In genomic region chr9:114153761-114154596, GRCh38 we compare ENCODE assay signal across 8 cellular contexts. TPM values are rescaled to one million over a fixed set of nuclear protein-coding genes. Genes with fewer than 3 reads are reported as not detected.
A peak's percentile ranks its signal among the peaks of the same experiment; 100 is the strongest.
DNase-seq lines count a peak whose midpoint lies in the region; ATAC-seq, FAIRE-seq and TF ChIP-seq lines count a peak whose summit lies in the region.

No MANE protein-coding gene starts in this region.

- H3K4me1 Mint-ChIP-seq in activated naive CD4-positive, alpha-beta T cell treated with anti-CD3 and anti-CD28 coated beads for 36 hours (ENCODE audit: low read depth) = peaks cover 16% of the 10 kb centered on the region

- peaks cover 35% of the 10 kb centered on the region for H3K27me3 Mint-ChIP-seq in activated naive CD4-positive, alpha-beta T cell treated with anti-CD3 and anti-CD28 coated beads for 36 hours (ENCODE audit: low read depth)

- no peak overlapping the region for H3K27ac Mint-ChIP-seq in activated naive CD4-positive, alpha-beta T cell treated with anti-CD3 and anti-CD28 coated beads for 36 hours

- H3K9ac ChIP-seq in adipocyte (ENCODE audit: low read length) (no peak overlapping the region), kidney (ENCODE audit: low read length in 2 of 2) (no peak overlapping the region)

- intact Hi-C loops in activated naive CD4-positive, alpha-beta T cell treated with anti-CD3 and anti-CD28 coated beads for 36 hours (cut with micrococcal nuclease) = loop anchor here (10.0 kb wide), 1 partner anchor 241 kb away; no protein-coding TSS in a partner anchor
- intact Hi-C loops in kidney (cut with DNase I) (no loop called here), upper lobe of right lung (cut with DNase I) (loop anchor here (10.0 kb wide), 1 partner anchor 131 kb away; no protein-coding TSS in a partner anchor)

- no peak for FAIRE-seq in kidney (lab: Jason Lieb, UNC)
- FAIRE-seq in GM12892 (lab: Jason Lieb, UNC) = no peak

- TF ChIP-seq CTCF in kidney (IDR thresholded peaks at IDR 0.05; ENCODE audit: borderline replicate concordance, extremely low read depth, insufficient read depth) = peak; percentile 27
- TF ChIP-seq CTCF in upper lobe of right lung (IDR thresholded peaks at IDR 0.05) = peak; percentile 22

- CTCF ChIA-PET in activated naive CD4-positive, alpha-beta T cell treated with anti-CD3 and anti-CD28 coated beads for 36 hours (lab: Charles Lee) = interaction anchor here (1.1 to 5.6 kb wide), 4 partner anchors 13 to 138 kb away, joined by 3 to 38 read pairs (median 5); no protein-coding TSS in a partner anchor

- H3K4me3 ChIP-seq in adipocyte (ENCODE audit: low read length) = peak overlapping the region; percentile 62
- H3K4me3 ChIP-seq in kidney (ENCODE audit: low read length in 2 of 2) = peak overlapping the region; percentile 49 to 58
- peak overlapping the region; percentile 26 for H3K4me3 ChIP-seq in upper lobe of right lung

- no peak overlapping the region for H3K27ac ChIP-seq in kidney (ENCODE audit: low read depth in 2 of 2, low read length in 2 of 2)
- no peak overlapping the region for H3K27ac ChIP-seq in upper lobe of right lung

- DNase-seq in activated naive CD4-positive, alpha-beta T cell treated with anti-CD3 and anti-CD28 coated beads for 36 hours = peak; percentile 23
- no peak for DNase-seq in activated naive CD4-positive, alpha-beta T cell treated with anti-CD3 and anti-CD28 coated beads, Interleukin-2, amount 50 U/mL, for 16 hours
- DNase-seq in adipocyte (ENCODE audit: low read depth) = peak; percentile 67
- no peak for DNase-seq in kidney
- no peak for DNase-seq in upper lobe of right lung
- no peak for DNase-seq in GM12892 (ENCODE audit: insufficient read length)
- no peak for DNase-seq in activated naive CD4-positive, alpha-beta T cell (lab: John Stamatoyannopoulos, UW)

- H3K36me3 ChIP-seq in adipocyte (ENCODE audit: control insufficient read depth, insufficient read depth, low read length, severe bottlenecking) = no peaks in the 10 kb centered on the region
- no peaks in the 10 kb centered on the region for H3K36me3 ChIP-seq in kidney (ENCODE audit: control insufficient read depth in 1 of 2, insufficient read depth in 2 of 2, low read length in 2 of 2)
- no peaks in the 10 kb centered on the region for H3K36me3 ChIP-seq in upper lobe of right lung

- no peaks in the 10 kb centered on the region for H3K9me3 Mint-ChIP-seq in activated naive CD4-positive, alpha-beta T cell treated with anti-CD3 and anti-CD28 coated beads for 36 hours

- no peak for TF ChIP-seq POLR2A in GM12892 (IDR thresholded peaks at IDR 0.05; ENCODE audit: low read depth, low read length)

- H3K4me1 ChIP-seq in adipocyte (ENCODE audit: control insufficient read depth, insufficient read depth, low read length) = peaks cover 30% of the 10 kb centered on the region
- peaks cover 0 to 18% of the 10 kb centered on the region in 2 donors for H3K4me1 ChIP-seq in kidney (ENCODE audit: control insufficient read depth in 1 of 2, insufficient read depth in 1 of 2, low read depth in 1 of 2, low read length in 2 of 2)
- peaks cover 13% of the 10 kb centered on the region for H3K4me1 ChIP-seq in upper lobe of right lung

- H3K9me3 ChIP-seq in adipocyte (ENCODE audit: control insufficient read depth, low read length) (no peaks in the 10 kb centered on the region), kidney (ENCODE audit: control insufficient read depth in 1 of 2, low read length in 2 of 2) (no peaks in the 10 kb centered on the region), upper lobe of right lung (no peaks in the 10 kb centered on the region)

- H3K36me3 Mint-ChIP-seq in activated naive CD4-positive, alpha-beta T cell treated with anti-CD3 and anti-CD28 coated beads for 36 hours (ENCODE audit: low read depth) = no peaks in the 10 kb centered on the region

- ATAC-seq in upper lobe of right lung = peak; percentile 32
- ATAC-seq in HG02938 (IDR thresholded peaks at IDR 0.05; ENCODE audit: unreplicated experiment) = no peak

- peak overlapping the region; percentile 36 for H3K4me3 Mint-ChIP-seq in activated naive CD4-positive, alpha-beta T cell treated with anti-CD3 and anti-CD28 coated beads for 36 hours

- H3K27me3 ChIP-seq in adipocyte (replicated peaks; ENCODE audit: control insufficient read depth, insufficient read depth, low read length) = peaks cover 16% of the 10 kb centered on the region
- peaks cover 20% of the 10 kb centered on the region for H3K27me3 ChIP-seq in upper lobe of right lung

RNA-seq across cellular contexts. Expression of gene COL27A1, which starts 1.4 kb away (rescaled TPM):
- total RNA-seq in activated naive CD4-positive, alpha-beta T cell treated with anti-CD3 and anti-CD28 coated beads for 36 hours = 10 to 100 TPM in 1 of 2 experiments, 1 to 10 TPM in 1; 7.0 to 10.6 TPM
- total RNA-seq in kidney = 45.6 TPM
- 13.6 TPM for polyA plus RNA-seq in kidney (ENCODE audit: insufficient read depth, low read depth, low replicate concordance)
- total RNA-seq in upper lobe of right lung = 13.7 TPM
- not detected for polyA plus RNA-seq in GM12892 (2012; ENCODE audit: missing spikeins)

RNA-seq across cellular contexts. Expression of gene KIF12, which starts 54.9 kb away (rescaled TPM):
- total RNA-seq in activated naive CD4-positive, alpha-beta T cell treated with anti-CD3 and anti-CD28 coated beads for 36 hours = not detected
- total RNA-seq in kidney = 202 TPM
- 155 TPM for polyA plus RNA-seq in kidney (ENCODE audit: insufficient read depth, low read depth, low replicate concordance)
- total RNA-seq in upper lobe of right lung = 6.2 TPM
- not detected for polyA plus RNA-seq in GM12892 (2012; ENCODE audit: missing spikeins)

Comparison
In these comparisons a context has a peak if more than half of its experiments do, and no peak if none do; other contexts are left out.
1. DNase-seq: peak in activated naive CD4-positive, alpha-beta T cell treated with anti-CD3 and anti-CD28 coated beads for 36 hours (single experiment) and adipocyte (single experiment); none in activated naive CD4-positive, alpha-beta T cell treated with anti-CD3 and anti-CD28 coated beads, Interleukin-2, amount 50 U/mL, for 16 hours (single experiment), kidney (single experiment), upper lobe of right lung (single experiment), GM12892 (single experiment) and activated naive CD4-positive, alpha-beta T cell (0 of 4).
2. RNA of gene KIF12, which starts 54.9 kb away (total RNA-seq): 202 TPM in kidney (single experiment); 6.2 TPM in upper lobe of right lung (single experiment) and not detected in activated naive CD4-positive, alpha-beta T cell treated with anti-CD3 and anti-CD28 coated beads for 36 hours; every median in the first group is over 10 times any median in the second.
3. Peak in every context shown above with its lines, with median percentiles within 50 percentile points of each other: H3K4me3 ChIP-seq.